8 cellular contexts compared by ENCODE assay signal in the genomic region with DNA sequence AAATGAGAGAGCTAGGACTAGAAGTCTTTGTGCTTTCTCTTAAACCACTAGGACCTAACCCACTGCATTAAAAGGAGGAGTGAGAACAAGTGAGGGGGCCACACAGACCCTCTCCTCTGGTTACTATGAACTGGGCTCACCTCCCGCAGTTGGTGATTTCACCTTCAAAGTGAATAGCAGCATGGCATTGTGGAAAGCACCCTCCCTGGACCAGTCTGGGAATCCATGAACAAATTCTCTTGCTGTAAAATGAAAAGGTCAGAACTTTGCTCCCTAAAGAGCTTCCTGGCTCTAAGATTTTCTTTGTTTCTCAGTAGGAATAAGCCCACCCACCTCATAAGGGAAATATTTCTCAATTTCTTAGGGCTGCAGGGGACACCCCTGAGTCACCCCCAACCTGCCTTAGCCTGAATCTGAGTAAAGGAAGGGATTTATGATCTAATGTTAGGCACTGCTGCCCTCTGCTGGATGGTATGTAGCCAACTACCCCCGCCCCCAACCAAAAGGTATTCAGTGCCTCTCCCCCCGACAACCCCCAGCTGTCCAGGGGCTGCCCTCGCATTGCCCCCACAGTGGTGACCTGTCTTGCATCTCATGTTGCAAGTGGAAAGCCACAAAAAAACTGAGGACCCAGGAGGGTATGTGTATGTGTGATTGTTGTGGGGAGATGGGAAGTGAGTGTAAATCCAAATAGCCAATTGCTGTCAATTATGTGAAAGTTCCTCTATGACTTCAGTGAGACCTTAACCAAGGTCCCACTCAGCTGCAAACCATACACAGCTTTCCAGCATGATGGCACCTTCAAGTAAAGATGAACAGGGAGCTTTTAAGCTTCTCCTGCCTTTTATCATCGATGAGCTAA.
DNase-seq lines count a peak whose midpoint lies in the region; ATAC-seq and FAIRE-seq lines count a peak whose summit lies in the region.

No MANE protein-coding gene starts in this region.

- H3K4me3 Mint-ChIP-seq in activated naive CD8-positive, alpha-beta T cell treated with anti-CD3 and anti-CD28 coated beads, Interleukin-2, amount 10 ng/mL, durations not matched to agents 7 days and 5 days: no peak overlapping the region

- intact Hi-C loops in left ventricle myocardium superior (cut with micrococcal nuclease) (no loop called here), sciatic nerve (cut with DNase I) (no loop called here)

- no peaks in the 10 kb centered on the region for H3K36me3 Mint-ChIP-seq in activated naive CD8-positive, alpha-beta T cell treated with anti-CD3 and anti-CD28 coated beads, Interleukin-2, amount 10 ng/mL, durations not matched to agents 7 days and 5 days

- DNase-seq in AG20443 (ENCODE audit: low spot score) (peak; percentile 66), Kasumi-1 (lab: John Stamatoyannopoulos, UW) (peak; percentile 68), RCC 7860 (ENCODE audit: low spot score) (peak; percentile 22), left ventricle myocardium superior (peak; percentile 42), sciatic nerve (ENCODE audit: low spot score) (no peak)
- DNase-seq in activated naive CD8-positive, alpha-beta T cell treated with anti-CD3 and anti-CD28 coated beads, Interleukin-2, amount 10 ng/mL, durations not matched to agents 7 days and 5 days: peak; percentile 32

- H3K9me3 Mint-ChIP-seq in activated naive CD8-positive, alpha-beta T cell treated with anti-CD3 and anti-CD28 coated beads, Interleukin-2, amount 10 ng/mL, durations not matched to agents 7 days and 5 days: no peaks in the 10 kb centered on the region

- POLR2A ChIA-PET in activated naive CD8-positive, alpha-beta T cell treated with anti-CD3 and anti-CD28 coated beads, Interleukin-2, amount 10 ng/mL, durations not matched to agents 7 days and 5 days (lab: Charles Lee): no interaction called here

- peaks cover 10% of the 10 kb centered on the region for H3K27me3 Mint-ChIP-seq in activated naive CD8-positive, alpha-beta T cell treated with anti-CD3 and anti-CD28 coated beads, Interleukin-2, amount 10 ng/mL, durations not matched to agents 7 days and 5 days

- peaks cover 3% of the 10 kb centered on the region for H3K4me1 Mint-ChIP-seq in activated naive CD8-positive, alpha-beta T cell treated with anti-CD3 and anti-CD28 coated beads, Interleukin-2, amount 10 ng/mL, durations not matched to agents 7 days and 5 days

- peak; percentile 35 for ATAC-seq in GM18858 (IDR thresholded peaks at IDR 0.05; ENCODE audit: unreplicated experiment)
- peak; percentile 42 for ATAC-seq in activated naive CD8-positive, alpha-beta T cell treated with anti-CD3 and anti-CD28 coated beads, Interleukin-2, amount 10 ng/mL, durations not matched to agents 7 days and 5 days (ENCODE audit: low read depth)
- peak; percentile 71 for ATAC-seq in left ventricle myocardium superior
- ATAC-seq in sciatic nerve: peak; percentile 80
- no peak for ATAC-seq in GM21528 (IDR thresholded peaks at IDR 0.05; ENCODE audit: low FRiP score, unreplicated experiment)

- H3K27ac Mint-ChIP-seq in activated naive CD8-positive, alpha-beta T cell treated with anti-CD3 and anti-CD28 coated beads, Interleukin-2, amount 10 ng/mL, durations not matched to agents 7 days and 5 days: no peak overlapping the region

- no peak for FAIRE-seq in RCC 7860 (lab: Jason Lieb, UNC)
